1 cellular context compared by ENCODE assay signal in genomic region chr20:2460752-2461424, GRCh38.
TF ChIP-seq lines count a peak whose summit lies in the region.

No MANE protein-coding gene starts in this region.

TF ChIP-seq in K562, 482 proteins besides CTCF, POLR2A, EP300 and RAD21 (continued from another document):
- TF ChIP-seq, protein P1, sequence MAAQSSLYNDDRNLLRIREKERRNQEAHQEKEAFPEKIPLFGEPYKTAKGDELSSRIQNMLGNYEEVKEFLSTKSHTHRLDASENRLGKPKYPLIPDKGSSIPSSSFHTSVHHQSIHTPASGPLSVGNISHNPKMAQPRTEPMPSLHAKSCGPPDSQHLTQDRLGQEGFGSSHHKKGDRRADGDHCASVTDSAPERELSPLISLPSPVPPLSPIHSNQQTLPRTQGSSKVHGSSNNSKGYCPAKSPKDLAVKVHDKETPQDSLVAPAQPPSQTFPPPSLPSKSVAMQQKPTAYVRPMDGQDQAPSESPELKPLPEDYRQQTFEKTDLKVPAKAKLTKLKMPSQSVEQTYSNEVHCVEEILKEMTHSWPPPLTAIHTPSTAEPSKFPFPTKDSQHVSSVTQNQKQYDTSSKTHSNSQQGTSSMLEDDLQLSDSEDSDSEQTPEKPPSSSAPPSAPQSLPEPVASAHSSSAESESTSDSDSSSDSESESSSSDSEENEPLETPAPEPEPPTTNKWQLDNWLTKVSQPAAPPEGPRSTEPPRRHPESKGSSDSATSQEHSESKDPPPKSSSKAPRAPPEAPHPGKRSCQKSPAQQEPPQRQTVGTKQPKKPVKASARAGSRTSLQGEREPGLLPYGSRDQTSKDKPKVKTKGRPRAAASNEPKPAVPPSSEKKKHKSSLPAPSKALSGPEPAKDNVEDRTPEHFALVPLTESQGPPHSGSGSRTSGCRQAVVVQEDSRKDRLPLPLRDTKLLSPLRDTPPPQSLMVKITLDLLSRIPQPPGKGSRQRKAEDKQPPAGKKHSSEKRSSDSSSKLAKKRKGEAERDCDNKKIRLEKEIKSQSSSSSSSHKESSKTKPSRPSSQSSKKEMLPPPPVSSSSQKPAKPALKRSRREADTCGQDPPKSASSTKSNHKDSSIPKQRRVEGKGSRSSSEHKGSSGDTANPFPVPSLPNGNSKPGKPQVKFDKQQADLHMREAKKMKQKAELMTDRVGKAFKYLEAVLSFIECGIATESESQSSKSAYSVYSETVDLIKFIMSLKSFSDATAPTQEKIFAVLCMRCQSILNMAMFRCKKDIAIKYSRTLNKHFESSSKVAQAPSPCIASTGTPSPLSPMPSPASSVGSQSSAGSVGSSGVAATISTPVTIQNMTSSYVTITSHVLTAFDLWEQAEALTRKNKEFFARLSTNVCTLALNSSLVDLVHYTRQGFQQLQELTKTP (IDR thresholded peaks at IDR 0.05; ENCODE audit: low read depth in 1 of 2, partially characterized antibody in 2 of 2): no peak
